Comparison of ENCODE assay signal across 11 cellular contexts in the genomic region with DNA sequence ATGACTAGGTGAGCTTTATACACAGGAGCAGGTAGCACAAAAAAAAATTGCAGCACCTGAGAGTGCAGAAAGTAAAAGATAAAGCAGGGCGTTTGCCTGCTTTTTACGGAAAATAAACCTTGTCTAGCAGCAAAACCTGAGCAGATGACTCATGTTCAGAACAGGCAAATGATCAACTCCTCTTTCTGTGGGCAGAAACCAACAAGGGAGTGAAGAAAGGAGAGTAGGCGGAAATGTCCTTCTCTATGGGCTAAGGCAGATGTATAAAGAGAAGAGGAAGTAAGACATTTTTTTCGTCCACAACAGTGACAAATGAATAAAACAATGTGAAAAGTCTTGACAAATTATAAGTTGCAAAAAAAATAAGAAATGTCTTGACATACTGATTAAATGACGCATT. TPM values are rescaled to one million over a fixed set of nuclear protein-coding genes. Genes with fewer than 3 reads are reported as not detected.
DNase-seq lines count a peak whose midpoint lies in the region; ATAC-seq and TF ChIP-seq lines count a peak whose summit lies in the region.
"Had no signal": no experiment of that assay in that cellular context is flagged by ENCODE, and none has a peak within 500 bp of the region (broad histone marks: within the 10 kb centered on the region; RNA-seq: fewer than 3 reads in every experiment).

No MANE protein-coding gene starts in this region.

- H3K36me3 Mint-ChIP-seq in activated T-cell treated with anti-CD3 and anti-CD28 coated beads, Interleukin-2, amount 50 U/mL, for 4 hours (ENCODE audit: insufficient read depth): no peaks in the 10 kb centered on the region

- no peak overlapping the region for H3K4me3 Mint-ChIP-seq in activated T-cell treated with anti-CD3 and anti-CD28 coated beads, Interleukin-2, amount 50 U/mL, for 4 hours
- H3K4me3 Mint-ChIP-seq: T-helper 1 cell treated with Interleukin-12 subunit alpha and Interleukin-12 subunit beta and Interleukin-4 antibody, amounts not matched to agents 30 μg/mL and 1 μg/mL, for 36 hours had no signal

- TF ChIP-seq CTCF in vagina (IDR thresholded peaks at IDR 0.05): no peak

- no peaks in the 10 kb centered on the region for H3K27me3 ChIP-seq in vagina
- H3K27me3 ChIP-seq: ovary had no signal

- H3K4me1 Mint-ChIP-seq in activated T-cell treated with anti-CD3 and anti-CD28 coated beads, Interleukin-2, amount 50 U/mL, for 4 hours (ENCODE audit: low read depth): no peaks in the 10 kb centered on the region

- no peak overlapping the region for H3K4me3 ChIP-seq in vagina
- H3K4me3 ChIP-seq: ovary had no signal

- no peaks in the 10 kb centered on the region for H3K36me3 ChIP-seq in vagina
- H3K36me3 ChIP-seq: ovary had no signal

- peak; percentile 69 for ATAC-seq in GM19328 (IDR thresholded peaks at IDR 0.05; ENCODE audit: unreplicated experiment)
- peak; percentile 77 for ATAC-seq in HG02852 (IDR thresholded peaks at IDR 0.05; ENCODE audit: unreplicated experiment)
- no peak for ATAC-seq in GM21367 (IDR thresholded peaks at IDR 0.05; ENCODE audit: unreplicated experiment)
- no peak for ATAC-seq in activated T-cell treated with anti-CD3 and anti-CD28 coated beads, Interleukin-2, amount 50 U/mL, for 4 hours

- TF ChIP-seq POLR2A in vagina (IDR thresholded peaks at IDR 0.05): no peak

- DNase-seq in M059J (ENCODE audit: low read depth) (peak; percentile 40), kidney glomerular epithelial cell (lab: John Stamatoyannopoulos, UW) (peak; percentile 65), vagina (ENCODE audit: extremely low spot score in 2 of 2) (no peak), HuH-7.5 (ENCODE audit: low spot score) (no peak)
- no peak for DNase-seq in activated T-cell treated with anti-CD3 and anti-CD28 coated beads, Interleukin-2, amount 50 U/mL, for 4 hours
- DNase-seq: islet precursor cell, ovary had no signal

- no peaks in the 10 kb centered on the region for H3K9me3 ChIP-seq in vagina
- H3K9me3 ChIP-seq: ovary had no signal

- H3K4me1 ChIP-seq in vagina: no peaks in the 10 kb centered on the region

- H3K27me3 Mint-ChIP-seq in activated T-cell treated with anti-CD3 and anti-CD28 coated beads, Interleukin-2, amount 50 U/mL, for 4 hours (ENCODE audit: low read depth): no peaks in the 10 kb centered on the region

- H3K9me3 Mint-ChIP-seq in activated T-cell treated with anti-CD3 and anti-CD28 coated beads, Interleukin-2, amount 50 U/mL, for 4 hours: no peaks in the 10 kb centered on the region
- H3K9me3 Mint-ChIP-seq: T-helper 1 cell treated with Interleukin-12 subunit alpha and Interleukin-12 subunit beta and Interleukin-4 antibody, amounts not matched to agents 30 μg/mL and 1 μg/mL, for 36 hours had no signal

- intact Hi-C loops in vagina (cut with DNase I): no loop called here

- H3K27ac ChIP-seq in vagina: no peak overlapping the region
- H3K27ac ChIP-seq: ovary had no signal

RNA-seq across cellular contexts. Expression of a gene that starts 24.5 kb away (rescaled TPM):
- total RNA-seq in M059J (2014; rRNA removed; shearing (Covaris generic)): 0.02 and 0.07 TPM in 2 replicates
- 0.25 TPM for total RNA-seq in vagina
- total RNA-seq in activated T-cell treated with anti-CD3 and anti-CD28 coated beads, Interleukin-2, amount 50 U/mL, for 4 hours: not detected

Comparison
In these comparisons a context has a peak if more than half of its experiments do, and no peak if none do; other contexts are left out.
1. ATAC-seq: peak in GM19328 (single experiment) and HG02852 (single experiment); none in GM21367 (single experiment) and activated T-cell treated with anti-CD3 and anti-CD28 coated beads, Interleukin-2, amount 50 U/mL, for 4 hours (0 of 2).
2. DNase-seq: peak in M059J (single experiment) and kidney glomerular epithelial cell (single experiment); none in vagina (0 of 2), activated T-cell treated with anti-CD3 and anti-CD28 coated beads, Interleukin-2, amount 50 U/mL, for 4 hours (single experiment) and HuH-7.5 (single experiment).